ENCODE assay signal across 8 cellular contexts in the genomic region with DNA sequence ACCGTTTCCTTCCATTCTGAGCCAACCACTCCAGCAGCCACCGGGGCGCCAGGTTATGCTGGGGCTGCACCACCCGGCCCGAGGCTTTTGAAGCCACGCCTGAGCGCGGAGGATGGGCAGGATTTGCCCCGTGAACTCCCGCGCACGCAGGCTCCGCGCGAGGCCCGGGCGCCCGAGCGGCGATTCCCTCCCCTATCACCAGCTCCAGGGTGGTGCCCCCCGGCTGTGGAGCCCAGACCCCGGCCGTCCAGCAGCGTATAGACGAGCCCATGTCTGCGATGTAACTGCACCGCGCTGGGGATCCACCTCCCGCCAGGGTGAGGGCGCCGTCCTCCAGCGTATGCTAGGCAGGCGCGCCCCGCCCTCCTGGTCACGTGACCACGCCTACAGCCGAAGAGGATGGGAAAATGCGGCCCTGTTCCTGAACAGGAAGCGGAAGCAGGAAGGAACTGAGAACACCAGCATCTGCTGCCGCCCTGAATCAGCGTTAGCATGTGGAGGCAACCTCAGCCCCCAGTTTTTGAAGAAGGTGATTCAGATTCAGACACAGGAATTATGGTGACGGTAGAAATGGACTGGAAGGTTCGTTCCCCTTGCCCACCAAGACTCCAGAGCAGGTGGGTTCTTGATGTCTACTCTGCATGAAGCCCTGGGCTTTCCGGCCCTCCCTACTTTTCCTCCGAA. TPM values are rescaled to one million over a fixed set of nuclear protein-coding genes. Genes with fewer than 3 reads are reported as not detected.
A peak's percentile ranks its signal among the peaks of the same experiment; 100 is the strongest.
DNase-seq lines count a peak whose midpoint lies in the region; ATAC-seq and TF ChIP-seq lines count a peak whose summit lies in the region.

No MANE protein-coding gene starts in this region.

- peaks cover 11% of the 10 kb centered on the region for H3K27me3 Mint-ChIP-seq in nephron progenitor cell (ENCODE audit: low read depth, poor library complexity)
- H3K27me3 Mint-ChIP-seq in stimulated activated naive CD8-positive, alpha-beta T cell treated with anti-CD3 and anti-CD28 coated beads, Interleukin-15, amount 100 ng/mL, for 72 hours = no peaks in the 10 kb centered on the region

- H3K36me3 Mint-ChIP-seq in nephron progenitor cell (ENCODE audit: low read depth) = peaks cover 76% of the 10 kb centered on the region

- H3K4me1 Mint-ChIP-seq in nephron progenitor cell = no peaks in the 10 kb centered on the region
- H3K4me1 Mint-ChIP-seq in stimulated activated naive CD8-positive, alpha-beta T cell treated with anti-CD3 and anti-CD28 coated beads, Interleukin-15, amount 100 ng/mL, for 72 hours = peaks cover 50% of the 10 kb centered on the region

- ATAC-seq in GM21786 (IDR thresholded peaks at IDR 0.05; ENCODE audit: unreplicated experiment) = peak; percentile 78
- peak; percentile 90 for ATAC-seq in stimulated activated naive CD8-positive, alpha-beta T cell treated with anti-CD3 and anti-CD28 coated beads, Interleukin-15, amount 100 ng/mL, for 72 hours

- TF ChIP-seq CTCF in KMS-11 (conservative IDR thresholded peaks at IDR 0.05; ENCODE audit: low read depth, low read length) (peak; percentile 21; the same call in 1 of the 2 replicates), fibroblast of the aortic adventitia (IDR thresholded peaks at IDR 0.05; ENCODE audit: insufficient read depth, low read length) (peak; percentile 57), nephron progenitor cell (IDR thresholded peaks at IDR 0.05) (no peak)

- no peaks in the 10 kb centered on the region for H4K20me1 ChIP-seq in KMS-11 (ENCODE audit: insufficient read depth)

- H3K27ac ChIP-seq in KMS-11 = peak overlapping the region; percentile 80

- no peaks in the 10 kb centered on the region for H3K36me3 ChIP-seq in KMS-11 (ENCODE audit: insufficient read depth)

- H3K4me2 ChIP-seq in KMS-11 = peak overlapping the region; percentile 81

- H3K27me3 ChIP-seq in KMS-11 (ENCODE audit: insufficient read depth, low read depth) = no peaks in the 10 kb centered on the region

- no peak overlapping the region for H3K27ac Mint-ChIP-seq in nephron progenitor cell
- peak overlapping the region; percentile 97 to 99 for H3K27ac Mint-ChIP-seq in stimulated activated naive CD8-positive, alpha-beta T cell treated with anti-CD3 and anti-CD28 coated beads, Interleukin-15, amount 100 ng/mL, for 72 hours

- peaks cover 14% of the 10 kb centered on the region for H3K4me1 ChIP-seq in KMS-11 (ENCODE audit: low read depth, poor library complexity, severe bottlenecking)

- H3K4me3 Mint-ChIP-seq in nephron progenitor cell = peak overlapping the region; percentile 72
- H3K4me3 Mint-ChIP-seq in stimulated activated naive CD8-positive, alpha-beta T cell treated with anti-CD3 and anti-CD28 coated beads, Interleukin-15, amount 100 ng/mL, for 72 hours = peak overlapping the region; percentile 88 to 95

- peak overlapping the region; percentile 91 for H2AFZ ChIP-seq in KMS-11 (ENCODE audit: low read depth)

- peaks cover 36% of the 10 kb centered on the region for H3K79me2 ChIP-seq in KMS-11 (ENCODE audit: insufficient read depth, low read depth)

- peaks cover 20% of the 10 kb centered on the region for H3K9me3 Mint-ChIP-seq in nephron progenitor cell
- H3K9me3 Mint-ChIP-seq in stimulated activated naive CD8-positive, alpha-beta T cell treated with anti-CD3 and anti-CD28 coated beads, Interleukin-15, amount 100 ng/mL, for 72 hours = no peaks in the 10 kb centered on the region

- H3K4me3 ChIP-seq in KMS-11 (IDR thresholded peaks at IDR 0.05; ENCODE audit: insufficient read depth, low read depth, low read length) (no peak overlapping the region), fibroblast of the aortic adventitia (ENCODE audit: low read depth, low read length) (peak overlapping the region; percentile 71)

- DNase-seq in Daoy (ENCODE audit: low read depth) = peak; percentile 98
- DNase-seq in RPMI8226 = peak; percentile 97
- DNase-seq in activated T-helper 9 cell treated with anti-CD3 and anti-CD28 coated beads, Interleukin-2, amount 50 U/mL, for 16 hours (ENCODE audit: low read depth) = peak; percentile 92
- peak; percentile 85 for DNase-seq in fibroblast of the aortic adventitia (ENCODE audit: low read depth)
- DNase-seq in nephron progenitor cell = peak; percentile 70
- DNase-seq in stimulated activated naive CD8-positive, alpha-beta T cell treated with anti-CD3 and anti-CD28 coated beads, Interleukin-15, amount 100 ng/mL, for 72 hours = peak; percentile 88 to 95

- H3K9ac ChIP-seq in KMS-11 = peak overlapping the region; percentile 75

RNA-seq across cellular contexts. Expression of gene VPS26C, which starts 46.0 kb away (rescaled TPM):
- 58.0 and 60.5 TPM in 2 replicates for total RNA-seq in Daoy (2014; rRNA removed; shearing (Covaris generic))
- 27.8 and 76.6 TPM in 2 replicates for total RNA-seq in fibroblast of the aortic adventitia (ENCODE audit: low replicate concordance)
